Comparison of ENCODE assay signal across 10 cellular contexts in genomic region chr14:34018125-34018524, GRCh38.
DNase-seq lines count a peak whose midpoint lies in the region; ATAC-seq and TF ChIP-seq lines count a peak whose summit lies in the region.
"Had no signal": no experiment of that assay in that cellular context is flagged by ENCODE, and none has a peak within 500 bp of the region (broad histone marks: within the 10 kb centered on the region; RNA-seq: fewer than 3 reads in every experiment).

No MANE protein-coding gene starts in this region.

- H3K36me3 ChIP-seq in heart left ventricle (no peaks in the 10 kb centered on the region), testis (ENCODE audit: low read depth, missing control alignments) (no peaks in the 10 kb centered on the region)
- H3K36me3 ChIP-seq: BLaER1 treated with 17β-estradiol and CSF1 and Interleukin-3, amounts not matched to agents 10 nM and 100 nM; lower lobe of right lung had no signal

- H3K4me1 ChIP-seq in heart left ventricle: peaks cover 0 to 15% (median 0%) of the 10 kb centered on the region in 12 donors
- no peaks in the 10 kb centered on the region for H3K4me1 ChIP-seq in testis
- H3K4me1 ChIP-seq: lower lobe of right lung had no signal

- H3K27me3 ChIP-seq in heart left ventricle (no peaks in the 10 kb centered on the region), testis (no peaks in the 10 kb centered on the region)
- H3K27me3 ChIP-seq: BLaER1 treated with 17β-estradiol and CSF1 and Interleukin-3, amounts not matched to agents 10 nM and 100 nM had no signal

- intact Hi-C loops in heart left ventricle (cut with DNase I): no loop called here
- intact Hi-C loops in left cardiac atrium (cut with DNase I): no loop called here
- intact Hi-C loops in testis (cut with DNase I; ENCODE audit: low total_unique reads): no loop called here

- DNase-seq in heart left ventricle: no peak
- no peak for DNase-seq in left cardiac atrium
- peak; percentile 43 for DNase-seq in NCI-H526 treated with DMSO at 0.1 percent for 48 hours (lab: John Stamatoyannopoulos, UW)
- DNase-seq in fibroblast of pulmonary artery (ENCODE audit: low read depth): no peak
- DNase-seq in testis: no peak
- DNase-seq in NCI-H2029 treated with DMSO at 0.1 percent for 48 hours (lab: John Stamatoyannopoulos, UW): no peak
- no peak for DNase-seq in T-helper 9 cell
- DNase-seq: lower lobe of right lung had no signal

- TF ChIP-seq POLR2A in heart left ventricle (IDR thresholded peaks at IDR 0.05) (no peak), testis (IDR thresholded peaks at IDR 0.05) (no peak)

- ATAC-seq in heart left ventricle (no peak), left cardiac atrium (no peak), HG02588 (IDR thresholded peaks at IDR 0.05; ENCODE audit: unreplicated experiment) (no peak)
- ATAC-seq: lower lobe of right lung had no signal

- peak overlapping the region in 9 of 12 donors; percentile 16 to 57 (median 39) for H3K4me3 ChIP-seq in heart left ventricle
- peak overlapping the region; percentile 10 for H3K4me3 ChIP-seq in fibroblast of pulmonary artery (replicated peaks; ENCODE audit: low read depth, low read length)
- peak overlapping the region; percentile 26 to 33 for H3K4me3 ChIP-seq in testis
- H3K4me3 ChIP-seq: BLaER1 treated with 17β-estradiol and CSF1 and Interleukin-3, amounts not matched to agents 10 nM and 100 nM; lower lobe of right lung had no signal

- no peaks in the 10 kb centered on the region for H3K9me3 ChIP-seq in heart left ventricle
- H3K9me3 ChIP-seq in testis: no peaks in the 10 kb centered on the region
- H3K9me3 ChIP-seq: BLaER1 treated with 17β-estradiol and CSF1 and Interleukin-3, amounts not matched to agents 10 nM and 100 nM; lower lobe of right lung had no signal

- TF ChIP-seq CTCF in heart left ventricle (IDR thresholded peaks at IDR 0.05) (no peak), fibroblast of pulmonary artery (IDR thresholded peaks at IDR 0.05; ENCODE audit: low read length, missing control alignments) (no peak), testis (IDR thresholded peaks at IDR 0.05) (no peak)

- 70 to 76% (median 73%) methylated on average over 5 of the region's 5 CpGs for WGBS in heart left ventricle, 4 donors
- 36 to 56% methylated on average over 5 of the region's 5 CpGs for WGBS in testis, 2 donors

- H3K27ac ChIP-seq in heart left ventricle (peak overlapping the region in 9 of 12 donors; percentile 0 to 75 (median 44)), testis (peak overlapping the region; percentile 56 to 62)
- H3K27ac ChIP-seq: BLaER1 treated with 17β-estradiol and CSF1 and Interleukin-3, amounts not matched to agents 10 nM and 100 nM; lower lobe of right lung had no signal
